ENCODE assay signal across 11 cellular contexts in the genomic region with DNA sequence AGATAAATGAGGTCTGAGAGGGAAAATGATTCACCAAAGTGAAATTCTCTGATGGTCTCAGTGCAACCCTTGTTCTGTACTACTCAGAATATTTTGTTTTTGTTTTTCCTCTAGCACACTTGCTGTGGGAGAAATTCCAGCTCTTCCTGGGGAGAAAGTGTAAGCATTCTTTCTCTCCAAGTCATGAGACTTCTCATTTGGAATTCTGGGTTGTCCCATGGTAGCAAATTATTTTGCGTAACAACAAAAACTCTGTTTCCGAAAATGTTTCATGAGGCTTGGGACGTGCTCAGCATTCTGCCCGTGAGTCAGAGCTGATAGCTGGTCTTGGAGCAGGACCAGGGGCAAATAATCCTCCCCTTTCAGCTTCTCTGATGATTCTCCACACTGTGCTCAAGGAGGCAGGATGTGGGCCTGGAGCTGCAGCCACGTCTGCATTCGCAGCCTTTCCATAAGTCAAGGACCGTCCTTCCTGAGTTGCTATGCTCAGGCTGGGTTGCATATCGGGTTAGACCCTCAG.
DNase-seq lines count a peak whose midpoint lies in the region; ATAC-seq and TF ChIP-seq lines count a peak whose summit lies in the region.
"Had no signal": no experiment of that assay in that cellular context is flagged by ENCODE, and none has a peak within 500 bp of the region (broad histone marks: within the 10 kb centered on the region; RNA-seq: fewer than 3 reads in every experiment).

No MANE protein-coding gene starts in this region.

- intact Hi-C loops in right cardiac atrium (cut with DNase I) = no loop called here

- in situ Hi-C loops in brain microvascular endothelial cell (cut with HindIII; ENCODE audit: low pct_ligation_motif_present, low sequenced_read_pairs) = no loop called here

- H3K4me3 ChIP-seq in brain microvascular endothelial cell (ENCODE audit: low read depth, low read length) (no peak overlapping the region), right cardiac atrium (ENCODE audit: low read length) (no peak overlapping the region), skeletal muscle cell (ENCODE audit: low read depth, low read length) (no peak overlapping the region)

- no peaks in the 10 kb centered on the region for H3K4me1 Mint-ChIP-seq in progenitor cell of endocrine pancreas (ENCODE audit: low read depth)

- no peaks in the 10 kb centered on the region for H3K9me3 Mint-ChIP-seq in progenitor cell of endocrine pancreas (ENCODE audit: low read depth)
- H3K9me3 Mint-ChIP-seq: effector memory CD8-positive, alpha-beta T cell had no signal

- H3K27me3 Mint-ChIP-seq in progenitor cell of endocrine pancreas = no peaks in the 10 kb centered on the region

- H3K27me3 ChIP-seq in brain microvascular endothelial cell (replicated peaks) = no peaks in the 10 kb centered on the region
- H3K27me3 ChIP-seq in right cardiac atrium (ENCODE audit: control insufficient read depth, insufficient read depth) = no peaks in the 10 kb centered on the region

- no peak overlapping the region for H3K27ac Mint-ChIP-seq in progenitor cell of endocrine pancreas
- H3K27ac Mint-ChIP-seq: effector memory CD8-positive, alpha-beta T cell had no signal

- peak; percentile 79 to 88 for ATAC-seq in right cardiac atrium
- no peak for ATAC-seq in HG02642 (IDR thresholded peaks at IDR 0.05; ENCODE audit: poor library complexity, unreplicated experiment)
- ATAC-seq: effector memory CD8-positive, alpha-beta T cell had no signal

- TF ChIP-seq CTCF in brain microvascular endothelial cell (IDR thresholded peaks at IDR 0.05; ENCODE audit: low read depth, low read length, missing control alignments) = no peak
- TF ChIP-seq CTCF in progenitor cell of endocrine pancreas (IDR thresholded peaks at IDR 0.05; ENCODE audit: unreplicated experiment) = no peak

- H3K4me3 Mint-ChIP-seq in progenitor cell of endocrine pancreas (ENCODE audit: low read depth) = no peak overlapping the region
- H3K4me3 Mint-ChIP-seq: effector memory CD8-positive, alpha-beta T cell had no signal

- peak overlapping the region; percentile 92 for H3K27ac ChIP-seq in brain microvascular endothelial cell
- peak overlapping the region; percentile 92 for H3K27ac ChIP-seq in right cardiac atrium (ENCODE audit: low read length)
- H3K27ac ChIP-seq: VCaP had no signal

- peaks cover 25% of the 10 kb centered on the region for H3K36me3 Mint-ChIP-seq in progenitor cell of endocrine pancreas (ENCODE audit: insufficient read depth)

- DNase-seq in GM03348 (ENCODE audit: low spot score) (peak; percentile 92), brain microvascular endothelial cell (peak; percentile 98), right cardiac atrium (peak; percentile 69 to 84 (median 73)), skeletal muscle cell (ENCODE audit: low read depth) (peak; percentile 97), progenitor cell of endocrine pancreas (ENCODE audit: low spot score, unreplicated experiment) (no peak), SKM-1 (lab: John Stamatoyannopoulos, UW; ENCODE audit: unreplicated experiment) (no peak), DMS 273 treated with DMSO at 0.1 percent for 48 hours (lab: John Stamatoyannopoulos, UW) (no peak)
- DNase-seq: effector memory CD8-positive, alpha-beta T cell; MM.1S had no signal

- H3K4me1 ChIP-seq in right cardiac atrium (ENCODE audit: control insufficient read depth, insufficient read depth, low read length) = peaks cover 13% of the 10 kb centered on the region

- WGBS in right cardiac atrium = 58% methylated on average over 8 of the region's 8 CpGs

- H3K36me3 ChIP-seq in brain microvascular endothelial cell (replicated peaks) = peaks cover 51% of the 10 kb centered on the region

- no peaks in the 10 kb centered on the region for H3K9me3 ChIP-seq in right cardiac atrium (ENCODE audit: control insufficient read depth, low read length)

Comparison
In these comparisons a context has a peak if more than half of its experiments do, and no peak if none do; other contexts are left out.
1. DNase-seq: peak in GM03348 (single experiment), brain microvascular endothelial cell (single experiment), right cardiac atrium (3 of 3) and skeletal muscle cell (single experiment); none in progenitor cell of endocrine pancreas (single experiment), SKM-1 (single experiment) and DMS 273 treated with DMSO at 0.1 percent for 48 hours (single experiment).